In genomic region chr10:31458974-31459373, GRCh38 we compare ENCODE assay signal across 30 cellular contexts.
"Had no signal": no experiment of that assay in that cellular context is flagged by ENCODE, and none has a peak within 500 bp of the region (broad histone marks: within the 10 kb centered on the region; RNA-seq: fewer than 3 reads in every experiment).

No MANE protein-coding gene starts in this region.

- H3K4me3 ChIP-seq: ascending aorta, cardiac muscle cell had no signal

- ATAC-seq: activated CD8-positive, alpha-beta T cell treated with anti-CD3 and anti-CD28 coated beads for 36 hours; activated naive CD4-positive, alpha-beta T cell treated with anti-CD3 and anti-CD28 coated beads, Interleukin-2, amount 50 U/mL, for 72 hours; activated T-cell treated with anti-CD3 and anti-CD28 coated beads, Interleukin-2, amount 50 U/mL, for 4 hours; activated T-cell treated with anti-CD3 and anti-CD28 coated beads, Interleukin-2, amount 50 U/mL, for 72 hours; activated T-helper 17 cell treated with anti-CD3 and anti-CD28 coated beads, Interleukin-2, amount 50 U/mL, for 72 hours; T-helper 17 cell had no signal

- H3K27ac Mint-ChIP-seq: activated B cell treated with CpG ODN at 0.5 μM for 24 hours; activated CD4-positive, alpha-beta memory T cell treated with anti-CD3 and anti-CD28 coated beads for 36 hours; activated CD4-positive, alpha-beta T cell treated with anti-CD3 and anti-CD28 coated beads, Interleukin-2, amount 10 ng/mL, durations not matched to agents 24 days and 14 days; activated CD8-positive, alpha-beta T cell treated with anti-CD3 and anti-CD28 coated beads for 36 hours; activated naive CD4-positive, alpha-beta T cell treated with anti-CD3 and anti-CD28 coated beads for 36 hours; activated naive CD4-positive, alpha-beta T cell treated with anti-CD3 and anti-CD28 coated beads, Interleukin-2, amount 50 U/mL, for 72 hours; activated naive CD8-positive, alpha-beta T cell treated with anti-CD3 and anti-CD28 coated beads for 36 hours; activated T-cell treated with anti-CD3 and anti-CD28 coated beads, Interleukin-2, amount 50 U/mL, for 72 hours; activated T-helper 1 cell treated with anti-CD3 and anti-CD28 coated beads, Interleukin-12 subunit alpha, Interleukin-12 subunit beta, Interleukin-2, Interleukin-4 antibody, amounts not matched to agents 30 ng/mL and 10 ng/mL and 1 ng/mL, durations not matched to agents 14 hours and 24 hours and 36 hours; activated T-helper 17 cell treated with anti-CD3 and anti-CD28 coated beads, Interleukin-2, amount 50 U/mL, for 72 hours; T-helper 17 cell had no signal

- H3K4me3 Mint-ChIP-seq: activated B cell treated with CpG ODN at 0.5 μM for 24 hours; activated CD4-positive, alpha-beta memory T cell treated with anti-CD3 and anti-CD28 coated beads for 36 hours; activated CD4-positive, alpha-beta T cell treated with anti-CD3 and anti-CD28 coated beads, Interleukin-2, amount 10 ng/mL, durations not matched to agents 24 days and 14 days; activated CD8-positive, alpha-beta T cell treated with anti-CD3 and anti-CD28 coated beads for 36 hours; activated naive CD4-positive, alpha-beta T cell treated with anti-CD3 and anti-CD28 coated beads for 36 hours; activated naive CD8-positive, alpha-beta T cell treated with anti-CD3 and anti-CD28 coated beads for 36 hours; activated T-cell treated with anti-CD3 and anti-CD28 coated beads, Interleukin-2, amount 50 U/mL, for 4 hours; activated T-cell treated with anti-CD3 and anti-CD28 coated beads, Interleukin-2, amount 50 U/mL, for 72 hours; activated T-helper 1 cell treated with anti-CD3 and anti-CD28 coated beads, Interleukin-12 subunit alpha, Interleukin-12 subunit beta, Interleukin-2, Interleukin-4 antibody, amounts not matched to agents 30 ng/mL and 10 ng/mL and 1 ng/mL, durations not matched to agents 14 hours and 24 hours and 36 hours; activated T-helper 17 cell treated with anti-CD3 and anti-CD28 coated beads, Interleukin-2, amount 50 U/mL, for 72 hours; brain; T-helper 17 cell had no signal

- DNase-seq: activated B cell treated with CpG ODN at 0.5 μM for 24 hours; activated CD4-positive, alpha-beta memory T cell treated with anti-CD3 and anti-CD28 coated beads for 36 hours; activated CD4-positive, alpha-beta T cell treated with anti-CD3 and anti-CD28 coated beads for 4 hours; activated CD4-positive, alpha-beta T cell treated with anti-CD3 and anti-CD28 coated beads, Interleukin-2, amount 10 ng/mL, durations not matched to agents 24 days and 14 days; activated CD4-positive, alpha-beta T cell treated with anti-CD3 and anti-CD28 coated beads, Interleukin-2, amount 50 U/mL, for 1 hour; activated CD4-positive, alpha-beta T cell treated with anti-CD3 and anti-CD28 coated beads, Interleukin-2, amount 50 U/mL, for 4 hours; activated CD4-positive, CD25-positive, alpha-beta regulatory T cell treated with anti-CD3 and anti-CD28 coated beads, Interleukin-2, amount 50 U/mL, for 72 hours; activated CD8-positive, alpha-beta memory T cell treated with anti-CD3 and anti-CD28 coated beads, Interleukin-2, amount 50 U/mL, for 4 hours; activated CD8-positive, alpha-beta T cell treated with anti-CD3 and anti-CD28 coated beads for 36 hours; activated effector memory CD4-positive, alpha-beta T cell treated with anti-CD3 and anti-CD28 coated beads, Interleukin-2, amount 50 U/mL, for 16 hours; activated gamma-delta T cell treated with Interleukin-2 at 50 U/mL for 16 hours; activated naive CD4-positive, alpha-beta T cell; activated naive CD4-positive, alpha-beta T cell treated with anti-CD3 and anti-CD28 coated beads for 36 hours; activated naive CD4-positive, alpha-beta T cell treated with anti-CD3 and anti-CD28 coated beads, Interleukin-2, amount 50 U/mL, for 16 hours; activated naive CD8-positive, alpha-beta T cell treated with anti-CD3 and anti-CD28 coated beads for 36 hours; activated T-cell treated with anti-CD3 and anti-CD28 coated beads for 4 hours; activated T-cell treated with anti-CD3 and anti-CD28 coated beads, Interleukin-2, amount 50 U/mL, for 1 hour; activated T-cell treated with anti-CD3 and anti-CD28 coated beads, Interleukin-2, amount 50 U/mL, for 4 hours; activated T-cell treated with anti-CD3 and anti-CD28 coated beads, Interleukin-2, amount 50 U/mL, for 72 hours; amygdala; anterior cingulate cortex; caudate nucleus; T-helper 17 cell; T1000 had no signal

- H3K4me1 Mint-ChIP-seq: T-helper 17 cell had no signal

- H3K27me3 Mint-ChIP-seq: activated B cell treated with CpG ODN at 0.5 μM for 24 hours; activated CD4-positive, alpha-beta memory T cell treated with anti-CD3 and anti-CD28 coated beads for 36 hours; activated CD4-positive, alpha-beta T cell treated with anti-CD3 and anti-CD28 coated beads, Interleukin-2, amount 10 ng/mL, durations not matched to agents 24 days and 14 days; activated CD8-positive, alpha-beta T cell treated with anti-CD3 and anti-CD28 coated beads for 36 hours; activated naive CD8-positive, alpha-beta T cell treated with anti-CD3 and anti-CD28 coated beads for 36 hours; activated T-helper 17 cell treated with anti-CD3 and anti-CD28 coated beads, Interleukin-2, amount 50 U/mL, for 72 hours; brain; T-helper 17 cell had no signal
